ENCODE assay signal across 22 cellular contexts in the genomic region with DNA sequence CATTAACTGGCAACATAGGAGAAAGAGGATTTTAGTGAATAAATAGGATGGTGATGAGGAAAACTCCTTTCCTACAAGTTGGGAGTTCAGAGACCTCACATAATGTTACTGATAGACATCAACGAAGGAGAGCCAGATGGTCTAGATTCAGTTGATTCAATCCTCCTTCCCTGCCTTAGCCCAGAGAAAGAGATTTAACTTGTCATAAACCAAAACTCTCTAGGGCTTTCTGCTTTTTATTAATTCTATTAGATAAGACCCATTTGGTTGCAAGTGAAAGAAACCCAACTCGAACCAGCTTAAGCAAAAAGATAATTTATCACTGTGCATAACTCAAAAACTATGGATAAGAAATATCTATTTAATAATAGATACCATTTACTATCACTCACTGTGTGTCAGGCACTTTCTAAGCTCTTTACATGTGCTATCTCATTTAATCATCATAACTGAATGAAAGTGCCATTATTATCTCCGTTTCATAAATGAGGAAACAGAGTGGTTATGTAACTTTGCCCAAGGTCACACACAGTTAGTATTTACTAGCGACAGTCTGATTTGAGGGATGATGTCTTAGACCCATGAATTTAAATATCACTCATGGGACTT. TPM values are rescaled to one million over a fixed set of nuclear protein-coding genes. Genes with fewer than 3 reads are reported as not detected.
"Had no signal": no experiment of that assay in that cellular context is flagged by ENCODE, and none has a peak within 500 bp of the region (broad histone marks: within the 10 kb centered on the region; RNA-seq: fewer than 3 reads in every experiment).

No MANE protein-coding gene starts in this region.

- H3K9me3 ChIP-seq: gastrocnemius medialis, ovary, psoas muscle, sigmoid colon, stomach, thyroid gland, vagina had no signal

- H3K4me1 ChIP-seq: psoas muscle had no signal

- H3K27ac ChIP-seq: gastrocnemius medialis, ovary, psoas muscle, sigmoid colon, stomach, thyroid gland, vagina had no signal

- ATAC-seq: gastrocnemius medialis; natural killer cell; psoas muscle; right cardiac atrium; stimulated activated effector memory CD8-positive, alpha-beta T cell treated with anti-CD3 and anti-CD28 coated beads, Interleukin-12 subunit alpha, Interleukin-12 subunit beta, amount 100 ng/mL, for 72 hours had no signal

- H3K27me3 ChIP-seq: ovary, thyroid gland, vagina had no signal

- H3K4me3 ChIP-seq: gastrocnemius medialis, lung, ovary, psoas muscle, sigmoid colon, stomach, thyroid gland, vagina had no signal

- H3K36me3 ChIP-seq: gastrocnemius medialis, ovary, sigmoid colon, stomach, thyroid gland, vagina had no signal

- DNase-seq: effector CD4-positive, alpha-beta T cell; foreskin fibroblast; gastrocnemius medialis; head of caudate nucleus; natural killer cell; occipital lobe; ovary; posterior cingulate gyrus; psoas muscle; right cardiac atrium; sigmoid colon; stimulated activated CD4-positive, alpha-beta T cell treated with anti-CD3 and anti-CD28 coated beads, Interleukin-2, amount 100 ng/mL, for 24 hours; stimulated activated CD4-positive, alpha-beta T cell treated with anti-CD3 and anti-CD28 coated beads, Interleukin-4, amount 100 ng/mL, for 24 hours; stimulated activated naive CD4-positive, alpha-beta T cell treated with Interleukin-2 at 50 U/mL for 16 hours; stomach; thyroid gland; trophoblast cell had no signal

RNA-seq across cellular contexts. Expression of gene UNC5C, which starts 4.3 kb away (rescaled TPM):
- total RNA-seq: dermis microvascular lymphatic vessel endothelial cell, mononuclear cell, natural killer cell had no signal
